ENCODE assay signal across 8 cellular contexts in the genomic region with DNA sequence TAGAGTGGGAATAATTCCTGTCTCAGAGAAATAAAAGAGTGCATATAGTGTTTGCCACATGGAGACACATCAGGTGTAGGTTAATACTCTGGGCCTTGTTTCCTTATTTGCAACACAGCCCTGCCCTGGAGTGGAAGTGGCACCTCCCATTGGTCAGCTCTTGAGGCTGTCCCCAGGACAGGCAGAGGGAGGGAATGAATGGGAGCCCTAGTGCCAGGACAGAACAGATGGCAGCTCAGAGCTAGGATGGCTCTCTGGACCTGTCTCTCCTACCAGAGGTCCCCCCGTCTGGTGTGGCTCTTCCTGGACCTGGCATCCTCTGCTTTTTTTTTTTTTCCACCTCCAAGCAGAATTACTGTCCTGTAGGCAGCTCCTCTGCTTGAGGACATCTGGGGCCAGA. TPM values are rescaled to one million over a fixed set of nuclear protein-coding genes. Genes with fewer than 3 reads are reported as not detected.
DNase-seq lines count a peak whose midpoint lies in the region; TF ChIP-seq lines count a peak whose summit lies in the region.

No MANE protein-coding gene starts in this region.

- peak overlapping the region in 3 of 11 experiments; percentile 25 to 43 (median 38); a peak in 2 of 22 replicates for H3K27ac ChIP-seq in BLaER1 treated with 17β-estradiol and CSF1 and Interleukin-3, amounts not matched to agents 10 nM and 100 nM
- no peak overlapping the region for H3K27ac ChIP-seq in PC-9
- peak overlapping the region; percentile 77 for H3K27ac ChIP-seq in neural cell (ENCODE audit: low read length)

- peaks cover 21 to 72% (median 45%) of the 10 kb centered on the region in 10 experiments for H3K4me1 ChIP-seq in BLaER1 treated with 17β-estradiol and CSF1 and Interleukin-3, amounts not matched to agents 10 nM and 100 nM
- peaks cover 33% of the 10 kb centered on the region for H3K4me1 ChIP-seq in PC-9 (replicated peaks; ENCODE audit: insufficient read depth)

- H4K20me1 ChIP-seq in BLaER1 treated with 17β-estradiol and CSF1 and Interleukin-3, amounts not matched to agents 10 nM and 100 nM = peaks cover 53 to 100% (median 98%) of the 10 kb centered on the region in 11 experiments
- no peaks in the 10 kb centered on the region for H4K20me1 ChIP-seq in PC-9 (ENCODE audit: insufficient read depth)
- no peaks in the 10 kb centered on the region for H4K20me1 ChIP-seq in neural cell (ENCODE audit: insufficient read depth)

- peak overlapping the region; percentile 50 to 75 (median 69) for H3K4me2 ChIP-seq in BLaER1 treated with 17β-estradiol and CSF1 and Interleukin-3, amounts not matched to agents 10 nM and 100 nM
- peak overlapping the region; percentile 72 for H3K4me2 ChIP-seq in PC-9
- H3K4me2 ChIP-seq in neural cell (ENCODE audit: low read length) = peak overlapping the region; percentile 78

- POLR2A ChIA-PET in PC-9 (lab: Charles Lee; ENCODE audit: unreplicated experiment) = interaction anchor here (0.5 to 0.7 kb wide), 3 partner anchors 40 to 326 kb away, joined by 6 to 15 read pairs (median 9); no protein-coding TSS in a partner anchor

- no peaks in the 10 kb centered on the region for H3K27me3 ChIP-seq in BLaER1 treated with 17β-estradiol and CSF1 and Interleukin-3, amounts not matched to agents 10 nM and 100 nM
- H3K27me3 ChIP-seq in PC-9 (ENCODE audit: insufficient read depth, low read depth) = no peaks in the 10 kb centered on the region
- no peaks in the 10 kb centered on the region for H3K27me3 ChIP-seq in neural cell (ENCODE audit: insufficient read depth, low read depth, low read length)

- H3K9me2 ChIP-seq in PC-9 (ENCODE audit: insufficient read depth) = no peaks in the 10 kb centered on the region
- H3K9me2 ChIP-seq in neural cell (ENCODE audit: insufficient read depth, low read length) = no peaks in the 10 kb centered on the region

- peaks cover 2% of the 10 kb centered on the region for H3K27me3 Mint-ChIP-seq in endothelial cell (ENCODE audit: unreplicated experiment)

- no peaks in the 10 kb centered on the region for H3K9me3 ChIP-seq in BLaER1 treated with 17β-estradiol and CSF1 and Interleukin-3, amounts not matched to agents 10 nM and 100 nM (replicated peaks in 1 of 11)
- H3K9me3 ChIP-seq in PC-9 (ENCODE audit: insufficient read depth, low read depth) (no peaks in the 10 kb centered on the region), neural cell (ENCODE audit: low read length) (no peaks in the 10 kb centered on the region)

- H3K9ac ChIP-seq in BLaER1 treated with 17β-estradiol and CSF1 and Interleukin-3, amounts not matched to agents 10 nM and 100 nM = peak overlapping the region in 8 of 11 experiments; percentile 3 to 51 (median 28); a peak in 6 of 22 replicates
- peak overlapping the region; percentile 73 for H3K9ac ChIP-seq in neural cell (ENCODE audit: low read length)

- TF ChIP-seq CTCF in PC-9 (conservative IDR thresholded peaks at IDR 0.05) (no peak), endothelial cell (IDR thresholded peaks at IDR 0.05; ENCODE audit: unreplicated experiment) (no peak), neural cell (IDR thresholded peaks at IDR 0.05; ENCODE audit: poor library complexity, severe bottlenecking) (no peak), GM10266 (IDR thresholded peaks at IDR 0.05; ENCODE audit: control insufficient read depth, insufficient read depth, low read depth, missing control alignments) (no peak)

- H3K79me2 ChIP-seq in PC-9 (ENCODE audit: low read depth) = no peaks in the 10 kb centered on the region
- peaks cover 25% of the 10 kb centered on the region for H3K79me2 ChIP-seq in neural cell (replicated peaks; ENCODE audit: insufficient read depth, low read length)

- H3K9me3 Mint-ChIP-seq in endothelial cell (ENCODE audit: unreplicated experiment) = no peaks in the 10 kb centered on the region

- intact Hi-C loops in PC-9 (cut with micrococcal nuclease; ENCODE audit: unreplicated experiment) = no loop called here

- CTCF ChIA-PET in PC-9 (lab: Charles Lee) = interaction anchor here (0.9 kb wide), 1 partner anchor 36 kb away, joined by 4 read pairs; the partner anchor contains the start of gene LIMK2

- DNase-seq in PC-9 (no peak), endothelial cell (ENCODE audit: low spot score) (no peak), GM10266 (ENCODE audit: extremely low spot score) (no peak), ecto neural progenitor cell (ENCODE audit: low spot score) (no peak), dermis blood vessel endothelial cell (no peak), A172 (ENCODE audit: low spot score) (no peak)

- H3F3A ChIP-seq in PC-9 (ENCODE audit: insufficient read depth, low read depth) (peaks cover 21% of the 10 kb centered on the region), neural cell (ENCODE audit: insufficient read depth, low read length, poor library complexity, severe bottlenecking) (no peaks in the 10 kb centered on the region)

- H3K36me3 Mint-ChIP-seq in endothelial cell (ENCODE audit: low read depth, unreplicated experiment) = peaks cover 16% of the 10 kb centered on the region

- BruUV-seq in PC-9 (replicated peaks; lab: Mats Ljungman, UMichigan) = no TSS peak

- no peak for TF ChIP-seq RAD21 in neural cell (conservative IDR thresholded peaks at IDR 0.05)

- TF ChIP-seq EP300 in neural cell (conservative IDR thresholded peaks at IDR 0.05; ENCODE audit: poor library complexity, severe bottlenecking) = no peak

- no peak overlapping the region for H2AFZ ChIP-seq in PC-9
- H2AFZ ChIP-seq in neural cell (ENCODE audit: low read depth, low read length) = peak overlapping the region; percentile 86

- H3K4me3 Mint-ChIP-seq in endothelial cell (ENCODE audit: unreplicated experiment) = no peak overlapping the region

- H3K27ac Mint-ChIP-seq in endothelial cell (ENCODE audit: unreplicated experiment) = peak overlapping the region; percentile 43

- peaks cover 51% of the 10 kb centered on the region for H3K4me1 Mint-ChIP-seq in endothelial cell (ENCODE audit: unreplicated experiment)

- peaks cover 50 to 99% (median 77%) of the 10 kb centered on the region in 11 experiments; a peak in 21 of 22 replicates for H3K36me3 ChIP-seq in BLaER1 treated with 17β-estradiol and CSF1 and Interleukin-3, amounts not matched to agents 10 nM and 100 nM
- H3K36me3 ChIP-seq in PC-9 (ENCODE audit: low read depth) (no peaks in the 10 kb centered on the region), neural cell (ENCODE audit: insufficient read depth, low read length) (no peaks in the 10 kb centered on the region)

- H3K4me3 ChIP-seq in BLaER1 treated with 17β-estradiol and CSF1 and Interleukin-3, amounts not matched to agents 10 nM and 100 nM = peak overlapping the region in 1 of 10 experiments; percentile 27; a peak in 1 of 20 replicates
- H3K4me3 ChIP-seq in PC-9 = peak overlapping the region; percentile 47; the same call in 1 of the 2 replicates
- peak overlapping the region; percentile 74 for H3K4me3 ChIP-seq in neural cell (ENCODE audit: low read length)

TF ChIP-seq in neural cell, 6 proteins besides CTCF, POLR2A, EP300 and RAD21:
- TF ChIP-seq MXI1 (conservative IDR thresholded peaks at IDR 0.05; ENCODE audit: poor library complexity, severe bottlenecking) (no peak), SMC3 (conservative IDR thresholded peaks at IDR 0.05; ENCODE audit: poor library complexity) (no peak), EZH2 (IDR thresholded peaks at IDR 0.05; ENCODE audit: borderline replicate concordance, insufficient read depth, low read length, poor library complexity, severe bottlenecking) (no peak), POLR2AphosphoS5 (IDR thresholded peaks at IDR 0.05) (no peak), TAF1 (IDR thresholded peaks at IDR 0.05; ENCODE audit: low read depth) (no peak)
- TF ChIP-seq, protein P1, sequence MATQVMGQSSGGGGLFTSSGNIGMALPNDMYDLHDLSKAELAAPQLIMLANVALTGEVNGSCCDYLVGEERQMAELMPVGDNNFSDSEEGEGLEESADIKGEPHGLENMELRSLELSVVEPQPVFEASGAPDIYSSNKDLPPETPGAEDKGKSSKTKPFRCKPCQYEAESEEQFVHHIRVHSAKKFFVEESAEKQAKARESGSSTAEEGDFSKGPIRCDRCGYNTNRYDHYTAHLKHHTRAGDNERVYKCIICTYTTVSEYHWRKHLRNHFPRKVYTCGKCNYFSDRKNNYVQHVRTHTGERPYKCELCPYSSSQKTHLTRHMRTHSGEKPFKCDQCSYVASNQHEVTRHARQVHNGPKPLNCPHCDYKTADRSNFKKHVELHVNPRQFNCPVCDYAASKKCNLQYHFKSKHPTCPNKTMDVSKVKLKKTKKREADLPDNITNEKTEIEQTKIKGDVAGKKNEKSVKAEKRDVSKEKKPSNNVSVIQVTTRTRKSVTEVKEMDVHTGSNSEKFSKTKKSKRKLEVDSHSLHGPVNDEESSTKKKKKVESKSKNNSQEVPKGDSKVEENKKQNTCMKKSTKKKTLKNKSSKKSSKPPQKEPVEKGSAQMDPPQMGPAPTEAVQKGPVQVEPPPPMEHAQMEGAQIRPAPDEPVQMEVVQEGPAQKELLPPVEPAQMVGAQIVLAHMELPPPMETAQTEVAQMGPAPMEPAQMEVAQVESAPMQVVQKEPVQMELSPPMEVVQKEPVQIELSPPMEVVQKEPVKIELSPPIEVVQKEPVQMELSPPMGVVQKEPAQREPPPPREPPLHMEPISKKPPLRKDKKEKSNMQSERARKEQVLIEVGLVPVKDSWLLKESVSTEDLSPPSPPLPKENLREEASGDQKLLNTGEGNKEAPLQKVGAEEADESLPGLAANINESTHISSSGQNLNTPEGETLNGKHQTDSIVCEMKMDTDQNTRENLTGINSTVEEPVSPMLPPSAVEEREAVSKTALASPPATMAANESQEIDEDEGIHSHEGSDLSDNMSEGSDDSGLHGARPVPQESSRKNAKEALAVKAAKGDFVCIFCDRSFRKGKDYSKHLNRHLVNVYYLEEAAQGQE (IDR thresholded peaks at IDR 0.05; ENCODE audit: borderline replicate concordance) = no peak

RNA-seq across cellular contexts. Expression of gene LIMK2, which starts 35.6 kb away (rescaled TPM):
- total RNA-seq in PC-9 (2021) (32.8 and 42.5 TPM in 2 replicates), endothelial cell (ENCODE audit: unreplicated experiment) (248 TPM), dermis blood vessel endothelial cell (94.0 and 103 TPM in 2 replicates)
- 44.2 and 52.8 TPM in 2 replicates for polyA plus RNA-seq in neural cell
- polyA minus RNA-seq in neural cell = 56.0 and 63.3 TPM in 2 replicates
- 23.5 and 25.2 TPM in 2 replicates for total RNA-seq in A172 (2014; rRNA removed; shearing (Covaris generic))

RNA-seq across cellular contexts. Expression of gene PIK3IP1, which starts 44.6 kb away (rescaled TPM):
- total RNA-seq in PC-9 (2021) (15.7 and 17.4 TPM in 2 replicates), endothelial cell (ENCODE audit: unreplicated experiment) (13.4 TPM), dermis blood vessel endothelial cell (15.4 and 17.2 TPM in 2 replicates)
- 32.0 and 38.4 TPM in 2 replicates for polyA plus RNA-seq in neural cell
- 26.0 and 29.0 TPM in 2 replicates for polyA minus RNA-seq in neural cell
- 2.7 and 6.8 TPM in 2 replicates for total RNA-seq in A172 (2014; rRNA removed; shearing (Covaris generic))
